5 cellular contexts compared by ENCODE assay signal in the genomic region with DNA sequence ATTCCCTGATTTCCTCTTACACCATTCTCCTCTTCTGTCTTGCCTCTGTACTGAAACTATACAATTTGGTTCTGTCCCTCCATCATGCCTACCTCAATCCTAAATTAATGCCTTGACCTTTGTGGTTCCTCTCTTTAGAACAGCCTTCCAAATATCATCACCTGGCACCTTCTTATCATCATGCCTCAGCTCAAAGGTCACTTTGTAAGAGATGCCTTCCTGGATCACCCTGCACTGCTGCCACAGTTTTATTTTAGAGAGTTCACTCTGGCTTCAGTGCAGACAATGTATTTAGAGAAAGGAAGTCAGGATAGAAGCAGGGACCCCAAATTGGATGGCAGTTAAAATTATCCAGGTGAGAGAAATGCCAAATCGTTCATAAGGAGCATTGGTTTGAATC.
"Had no signal": no experiment of that assay in that cellular context is flagged by ENCODE, and none has a peak within 500 bp of the region (broad histone marks: within the 10 kb centered on the region; RNA-seq: fewer than 3 reads in every experiment).

No MANE protein-coding gene starts in this region.

- H3K4me3 ChIP-seq: GM23338 had no signal

- H3K27ac ChIP-seq: HL-60 had no signal

- DNase-seq: H9, HCEC 1CT had no signal

- ATAC-seq: GM23338, HepG2 had no signal
